12 cellular contexts compared by ENCODE assay signal in genomic region chr4:54586343-54586953, GRCh38.
DNase-seq lines count a peak whose midpoint lies in the region; ATAC-seq and TF ChIP-seq lines count a peak whose summit lies in the region.
"Had no signal": no experiment of that assay in that cellular context is flagged by ENCODE, and none has a peak within 500 bp of the region (broad histone marks: within the 10 kb centered on the region; RNA-seq: fewer than 3 reads in every experiment).

No MANE protein-coding gene starts in this region.

- DNase-seq in GM04503 (ENCODE audit: low read depth) (peak; percentile 38), NCI-H748 (lab: John Stamatoyannopoulos, UW; ENCODE audit: unreplicated experiment) (peak; percentile 73), choroid plexus epithelial cell (ENCODE audit: low read depth) (peak; percentile 63), skeletal muscle cell (ENCODE audit: low read depth) (peak; percentile 9), esophagus squamous epithelium (lab: John Stamatoyannopoulos, UW) (no peak)
- DNase-seq in effector memory CD4-positive, alpha-beta T cell = no peak
- no peak for DNase-seq in activated naive CD4-positive, alpha-beta T cell (lab: John Stamatoyannopoulos, UW)
- DNase-seq: activated CD4-positive, alpha-beta memory T cell treated with anti-CD3 and anti-CD28 coated beads, Interleukin-2, amount 10 ng/mL, durations not matched to agents 7 days and 5 days; NCI-H2081 treated with DMSO at 0.1 percent for 48 hours; right cardiac atrium; T-cell had no signal

- H3K27ac ChIP-seq in esophagus squamous epithelium = peak overlapping the region in 2 of 4 donors; percentile 19 to 42
- no peak overlapping the region for H3K27ac ChIP-seq in effector memory CD4-positive, alpha-beta T cell (ENCODE audit: insufficient read depth, low read length, poor library complexity, severe bottlenecking)

- peaks cover 0 to 34% (median 0%) of the 10 kb centered on the region in 3 donors for H3K4me1 ChIP-seq in esophagus squamous epithelium
- no peaks in the 10 kb centered on the region for H3K4me1 ChIP-seq in effector memory CD4-positive, alpha-beta T cell (ENCODE audit: control insufficient read depth, insufficient read depth, low read length, poor library complexity, severe bottlenecking)

- no peak overlapping the region for H3K4me3 ChIP-seq in choroid plexus epithelial cell (ENCODE audit: low read depth, low read length)
- H3K4me3 ChIP-seq in skeletal muscle cell (ENCODE audit: low read depth, low read length) = no peak overlapping the region
- no peak overlapping the region for H3K4me3 ChIP-seq in esophagus squamous epithelium
- no peak overlapping the region for H3K4me3 ChIP-seq in effector memory CD4-positive, alpha-beta T cell (ENCODE audit: insufficient read depth, low read depth, low read length, poor library complexity, severe bottlenecking)

- intact Hi-C loops in esophagus squamous epithelium (cut with DNase I) = no loop called here

- 43 to 61% methylated on average over 5 of the region's 5 CpGs for WGBS in esophagus squamous epithelium, 2 donors

- no peak for TF ChIP-seq CTCF in choroid plexus epithelial cell (conservative IDR thresholded peaks at IDR 0.05; ENCODE audit: low read depth, low read length)
- TF ChIP-seq CTCF in esophagus squamous epithelium (IDR thresholded peaks at IDR 0.05) = no peak

- ATAC-seq in GM21825 (IDR thresholded peaks at IDR 0.05; ENCODE audit: unreplicated experiment) = no peak
- ATAC-seq: right cardiac atrium, T-cell had no signal

- no peak for TF ChIP-seq POLR2A in esophagus squamous epithelium (IDR thresholded peaks at IDR 0.05)

- H3K9me3 ChIP-seq in esophagus squamous epithelium = no peaks in the 10 kb centered on the region
- no peaks in the 10 kb centered on the region for H3K9me3 ChIP-seq in effector memory CD4-positive, alpha-beta T cell (ENCODE audit: control insufficient read depth, low read length)

- H3K27me3 ChIP-seq in esophagus squamous epithelium = no peaks in the 10 kb centered on the region
- no peaks in the 10 kb centered on the region for H3K27me3 ChIP-seq in effector memory CD4-positive, alpha-beta T cell (replicated peaks; ENCODE audit: control insufficient read depth, insufficient read depth, low read length, poor library complexity, severe bottlenecking)

- H3K36me3 ChIP-seq in esophagus squamous epithelium = no peaks in the 10 kb centered on the region
- no peaks in the 10 kb centered on the region for H3K36me3 ChIP-seq in effector memory CD4-positive, alpha-beta T cell (ENCODE audit: control insufficient read depth, insufficient read depth, low read length)

Comparison
In these comparisons a context has a peak if more than half of its experiments do, and no peak if none do; other contexts are left out.
1. DNase-seq: peak in GM04503 (single experiment), NCI-H748 (single experiment), choroid plexus epithelial cell (single experiment) and skeletal muscle cell (single experiment); none in esophagus squamous epithelium (single experiment), effector memory CD4-positive, alpha-beta T cell (0 of 3) and activated naive CD4-positive, alpha-beta T cell (0 of 4).